In genomic region chr6:107124934-107125348, GRCh38 we compare ENCODE assay signal across 10 cellular contexts. TPM values are rescaled to one million over a fixed set of nuclear protein-coding genes. Genes with fewer than 3 reads are reported as not detected.
DNase-seq lines count a peak whose midpoint lies in the region; ATAC-seq, FAIRE-seq and TF ChIP-seq lines count a peak whose summit lies in the region.
"Had no signal": no experiment of that assay in that cellular context is flagged by ENCODE, and none has a peak within 500 bp of the region (broad histone marks: within the 10 kb centered on the region; RNA-seq: fewer than 3 reads in every experiment).

No MANE protein-coding gene starts in this region.

- SMC1A ChIA-PET in GM12878 (lab: Charles Lee; ENCODE audit: uncharacterized antibody, unreplicated experiment): interaction anchor here (0.8 to 1.4 kb wide), 5 partner anchors 9 to 335 kb away, joined by 3 to 5 read pairs (median 3); no protein-coding TSS in a partner anchor

- ATAC-seq in GM21381 (IDR thresholded peaks at IDR 0.05; ENCODE audit: unreplicated experiment): peak; percentile 88
- peak; percentile 60 for ATAC-seq in HG03159 (IDR thresholded peaks at IDR 0.05; ENCODE audit: unreplicated experiment)
- peak; percentile 91 for ATAC-seq in GM12878
- no peak for ATAC-seq in T-cell (replicated peaks in 1 of 4)

- no peaks in the 10 kb centered on the region for H3K36me3 Mint-ChIP-seq in T-cell

- in situ Hi-C loops in GM12878 (cut with MboI): no loop called here

- H3K27ac Mint-ChIP-seq in T-cell: no peak overlapping the region

- H3K27ac ChIP-seq in GM12878 (ENCODE audit: control insufficient read depth, insufficient read depth): no peak overlapping the region

- peaks cover 13% of the 10 kb centered on the region for H3K4me1 ChIP-seq in GM12878 (ENCODE audit: control insufficient read depth, insufficient read depth, low read length)

- H2AFZ ChIP-seq in GM12878 (ENCODE audit: control insufficient read depth, low read depth, low read length): peak overlapping the region; percentile 67

- no peak for TF ChIP-seq POLR2A in GM12878 (IDR thresholded peaks at IDR 0.05; ENCODE audit: low read depth, low read length)

- FAIRE-seq in GM18507 (lab: Jason Lieb, UNC) (peak; percentile 76), GM12878 (lab: Jason Lieb, UNC) (no peak)

- no peaks in the 10 kb centered on the region for H3K36me3 ChIP-seq in GM12878 (ENCODE audit: control insufficient read depth in 2 of 2, insufficient read depth in 2 of 2, low read length in 1 of 2)

- 0% methylated on average over 4 of the region's 4 CpGs for WGBS in GM12878 (ENCODE audit: insufficient coverage, insufficient replicate concordance, low lambda C conversion rate, missing lambda C conversion rate)

- H3K9me3 Mint-ChIP-seq in T-cell: no peaks in the 10 kb centered on the region

- no peak overlapping the region for H3K9ac ChIP-seq in GM12878 (ENCODE audit: control insufficient read depth, insufficient read depth, low read length)

- TF ChIP-seq EP300 in GM12878 (IDR thresholded peaks at IDR 0.05; ENCODE audit: borderline replicate concordance in 1 of 2, control insufficient read depth in 1 of 2, low read depth in 2 of 2, low read length in 2 of 2): no peak

- H3K79me2 ChIP-seq in GM12878 (ENCODE audit: control insufficient read depth, insufficient read depth, low read length): no peaks in the 10 kb centered on the region

- H3K4me3 Mint-ChIP-seq in T-cell: no peak overlapping the region

- H3K4me3 ChIP-seq in GM12878: no peak overlapping the region

- no peaks in the 10 kb centered on the region for H4K20me1 ChIP-seq in GM12878 (ENCODE audit: control insufficient read depth, insufficient read depth)

- peak overlapping the region; percentile 44; the same call in 1 of the 2 replicates for H3K4me2 ChIP-seq in GM12878 (ENCODE audit: control insufficient read depth, insufficient read depth)

- POLR2A ChIA-PET in GM12878 (lab: Charles Lee): no interaction called here
- POLR2A ChIA-PET in T-cell (lab: Charles Lee): no interaction called here

- CTCF ChIA-PET in GM12878 (lab: Yijun Ruan, JAX) (interaction anchor here (0.8 to 1.4 kb wide), 4 partner anchors 9 to 193 kb away, joined by 3 to 6 read pairs (median 3); partner anchors contain the start of gene BEND3), T-cell (lab: Charles Lee) (interaction anchor here in 1 of 2 donors (0.6 kb wide), 1 partner anchor 195 kb away, joined by 5 read pairs; no protein-coding TSS in a partner anchor)

- DNase-seq in GM18507 (ENCODE audit: extremely low spot score, insufficient read length, low read depth) (no peak), GM12878 (ENCODE audit: low read depth, low spot score) (peak; percentile 40), T-cell (no peak), GOT3 (lab: John Stamatoyannopoulos, UW) (no peak), activated gamma-delta T cell treated with Interleukin-2 at 50 U/mL for 16 hours (no peak)
- DNase-seq in activated CD4-positive, alpha-beta T cell treated with anti-CD3 and anti-CD28 coated beads for 48 hours: no peak
- DNase-seq: NCI-H2081 treated with DMSO at 0.1 percent for 48 hours; stimulated activated CD4-positive, alpha-beta T cell treated with anti-CD3 and anti-CD28 coated beads, Interleukin-2, amount 100 ng/mL, for 24 hours had no signal

- H3K27me3 Mint-ChIP-seq in T-cell: no peaks in the 10 kb centered on the region

- TF ChIP-seq RAD21 in GM12878 (IDR thresholded peaks at IDR 0.05; ENCODE audit: insufficient read depth, low read depth, low read length): peak; percentile 27; the same call in 1 of the 2 replicates

- RAD21 ChIA-PET in GM12878 (lab: Charles Lee; ENCODE audit: unreplicated experiment): interaction anchor here (2.8 kb wide), 2 partner anchors 9 to 11 kb away, joined by 7 to 11 read pairs; partner anchors contain the start of gene BEND3

- TF ChIP-seq CTCF in GM12878 (IDR thresholded peaks at IDR 0.05 in 2 of 3, conservative IDR thresholded peaks at IDR 0.05 in 1 of 3; ENCODE audit: control insufficient read depth in 2 of 3, extremely low read depth in 1 of 3, insufficient read depth in 1 of 3, low read depth in 3 of 3, low read length in 3 of 3): peak in 1 of 3 experiments; percentile 13; a peak in 1 of 6 replicates

- intact Hi-C loops in GM12878 (cut with micrococcal nuclease; ENCODE audit: unreplicated experiment): no loop called here

- BruUV-seq in GM12878 (replicated peaks; lab: Mats Ljungman, UMichigan): no TSS peak

- H3K4me1 Mint-ChIP-seq in T-cell: no peaks in the 10 kb centered on the region

- no peaks in the 10 kb centered on the region for H3K27me3 ChIP-seq in GM12878 (replicated peaks in 1 of 2; ENCODE audit: control insufficient read depth in 2 of 2, insufficient read depth in 2 of 2, low read length in 1 of 2)

- H3K9me3 ChIP-seq in GM12878 (replicated peaks; ENCODE audit: control insufficient read depth, insufficient read depth, low read length): no peaks in the 10 kb centered on the region

TF ChIP-seq in GM12878, 131 proteins besides CTCF, POLR2A, EP300 and RAD21:
- no peak for TF ChIP-seq CBFB (IDR thresholded peaks at IDR 0.05; ENCODE audit: low read depth)
- no peak for TF ChIP-seq PAX8 (IDR thresholded peaks at IDR 0.05)
- no peak for TF ChIP-seq PML (IDR thresholded peaks at IDR 0.05; ENCODE audit: low read length)
- TF ChIP-seq JUNB (IDR thresholded peaks at IDR 0.05): no peak
- no peak for TF ChIP-seq KLF5 (IDR thresholded peaks at IDR 0.05; ENCODE audit: partially characterized antibody)
- TF ChIP-seq ATF7 (IDR thresholded peaks at IDR 0.05; ENCODE audit: low read depth): 0 out of 2 replicates have a peak, but pooled peaks have one; percentile 14
- TF ChIP-seq, protein P1, sequence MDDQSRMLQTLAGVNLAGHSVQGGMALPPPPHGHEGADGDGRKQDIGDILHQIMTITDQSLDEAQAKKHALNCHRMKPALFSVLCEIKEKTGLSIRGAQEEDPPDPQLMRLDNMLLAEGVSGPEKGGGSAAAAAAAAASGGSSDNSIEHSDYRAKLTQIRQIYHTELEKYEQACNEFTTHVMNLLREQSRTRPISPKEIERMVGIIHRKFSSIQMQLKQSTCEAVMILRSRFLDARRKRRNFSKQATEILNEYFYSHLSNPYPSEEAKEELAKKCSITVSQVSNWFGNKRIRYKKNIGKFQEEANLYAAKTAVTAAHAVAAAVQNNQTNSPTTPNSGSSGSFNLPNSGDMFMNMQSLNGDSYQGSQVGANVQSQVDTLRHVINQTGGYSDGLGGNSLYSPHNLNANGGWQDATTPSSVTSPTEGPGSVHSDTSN (IDR thresholded peaks at IDR 0.05; ENCODE audit: insufficient replicate concordance, low read depth, low read length): no peak
- TF ChIP-seq ETV6 (conservative IDR thresholded peaks at IDR 0.05 in 1 of 2, IDR thresholded peaks at IDR 0.05 in 1 of 2; ENCODE audit: borderline replicate concordance in 1 of 2, low read depth in 1 of 2): peak in 1 of 2 experiments; percentile 51; a peak in 1 of 4 replicates
- TF ChIP-seq SREBF2 (IDR thresholded peaks at IDR 0.05; ENCODE audit: low read length): no peak
- no peak for TF ChIP-seq HDGF (IDR thresholded peaks at IDR 0.05)
- TF ChIP-seq, protein P2, sequence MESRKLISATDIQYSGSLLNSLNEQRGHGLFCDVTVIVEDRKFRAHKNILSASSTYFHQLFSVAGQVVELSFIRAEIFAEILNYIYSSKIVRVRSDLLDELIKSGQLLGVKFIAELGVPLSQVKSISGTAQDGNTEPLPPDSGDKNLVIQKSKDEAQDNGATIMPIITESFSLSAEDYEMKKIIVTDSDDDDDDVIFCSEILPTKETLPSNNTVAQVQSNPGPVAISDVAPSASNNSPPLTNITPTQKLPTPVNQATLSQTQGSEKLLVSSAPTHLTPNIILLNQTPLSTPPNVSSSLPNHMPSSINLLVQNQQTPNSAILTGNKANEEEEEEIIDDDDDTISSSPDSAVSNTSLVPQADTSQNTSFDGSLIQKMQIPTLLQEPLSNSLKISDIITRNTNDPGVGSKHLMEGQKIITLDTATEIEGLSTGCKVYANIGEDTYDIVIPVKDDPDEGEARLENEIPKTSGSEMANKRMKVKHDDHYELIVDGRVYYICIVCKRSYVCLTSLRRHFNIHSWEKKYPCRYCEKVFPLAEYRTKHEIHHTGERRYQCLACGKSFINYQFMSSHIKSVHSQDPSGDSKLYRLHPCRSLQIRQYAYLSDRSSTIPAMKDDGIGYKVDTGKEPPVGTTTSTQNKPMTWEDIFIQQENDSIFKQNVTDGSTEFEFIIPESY (IDR thresholded peaks at IDR 0.05): no peak

RNA-seq across cellular contexts. Expression of gene BEND3, which starts 9.6 kb away (rescaled TPM):
- total RNA-seq in GM12878 (2013; cell fraction: nucleolus; rRNA removed): 16.3 and 17.9 TPM in 2 replicates
- 3.4 and 3.9 TPM in 2 replicates for total RNA-seq in GM12878 (2014; rRNA removed)
- 3.0 and 4.0 TPM in 2 replicates for total RNA-seq in GM12878 (2014; rRNA removed; fragmentation: Illumina TruSeq; extraction: Trizol)
- total RNA-seq in GM12878 (2021): 8.1 and 9.0 TPM in 2 replicates
- polyA plus RNA-seq in GM12878 (2011; ENCODE audit: low read depth): 1.4 TPM
- polyA plus RNA-seq in GM12878 (2011; rRNA removed): 2.5 and 3.7 TPM in 2 replicates
- 3.7 and 4.7 TPM in 2 replicates for polyA plus RNA-seq in GM12878 (2011; cell fraction: cytosol; rRNA removed)
- 3.8 and 4.5 TPM in 2 replicates for polyA plus RNA-seq in GM12878 (2011; cell fraction: nucleus; rRNA removed)
- 1.5 and 1.9 TPM in 2 replicates for polyA plus RNA-seq in GM12878 (2012)
- 3.4 and 3.8 TPM in 2 replicates for polyA plus RNA-seq in GM12878 (2014; fragmentation: Illumina TruSeq; extraction: Trizol)
- 1 to 10 TPM; 1.1 to 2.0 TPM for polyA plus RNA-seq in GM12878 (2014; fragmentation: Nextera tagmentation; extraction: Ambion mirVana)
- polyA plus RNA-seq in GM12878 (2014; rRNA removed): 3.1 and 3.8 TPM in 2 replicates
- polyA plus RNA-seq in GM12878 (2016; fragmentation: Nextera tagmentation; extraction: Ambion mirVana): 1 to 10 TPM; 2.4 to 3.4 TPM
- polyA minus RNA-seq in GM12878 (2011; rRNA and poly(A)+ RNA removed): 9.2 and 11.5 TPM in 2 replicates
- 6.8 and 7.6 TPM in 2 replicates for polyA minus RNA-seq in GM12878 (2011; cell fraction: cytosol; rRNA and poly(A)+ RNA removed)
- 3.4 and 5.8 TPM in 2 replicates for polyA minus RNA-seq in GM12878 (2011; cell fraction: nucleus; rRNA and poly(A)+ RNA removed)
- 1 to 10 TPM; 1.1 to 2.0 (median 1.5) TPM for total RNA-seq in T-cell

Comparison
In these comparisons a context has a peak if more than half of its experiments do, and no peak if none do; other contexts are left out.
1. ATAC-seq: peak in GM21381 (single experiment), HG03159 (single experiment) and GM12878 (single experiment); none in T-cell (0 of 4).